Comparison of ENCODE assay signal across 26 cellular contexts in genomic region chr1:64875606-64876005, GRCh38.
DNase-seq lines count a peak whose midpoint lies in the region; ATAC-seq, FAIRE-seq and TF ChIP-seq lines count a peak whose summit lies in the region.
"Had no signal": no experiment of that assay in that cellular context is flagged by ENCODE, and none has a peak within 500 bp of the region (broad histone marks: within the 10 kb centered on the region; RNA-seq: fewer than 3 reads in every experiment).

No MANE protein-coding gene starts in this region.

- no peak overlapping the region for H3K9ac ChIP-seq in H1 (replicated peaks in 1 of 4; ENCODE audit: extremely low read depth in 1 of 4, low read depth in 3 of 4, low read length in 3 of 4)

- no peaks in the 10 kb centered on the region for H3K27me3 Mint-ChIP-seq in activated naive CD4-positive, alpha-beta T cell treated with anti-CD3 and anti-CD28 coated beads, Interleukin-2, amount 50 U/mL, for 24 hours
- no peaks in the 10 kb centered on the region for H3K27me3 Mint-ChIP-seq in naive thymus-derived CD4-positive, alpha-beta T cell
- H3K27me3 Mint-ChIP-seq: progenitor cell of endocrine pancreas had no signal

- no peak overlapping the region for H2AFZ ChIP-seq in H1 (ENCODE audit: low read length)
- H2AFZ ChIP-seq: hepatocyte had no signal

- no peak for TF ChIP-seq POLR2A in H1 (IDR thresholded peaks at IDR 0.05; ENCODE audit: control extremely low read depth in 1 of 2, low read depth in 2 of 2, low read length in 2 of 2)

- H3K36me3 Mint-ChIP-seq in activated naive CD4-positive, alpha-beta T cell treated with anti-CD3 and anti-CD28 coated beads, Interleukin-2, amount 50 U/mL, for 24 hours = peaks cover 37% of the 10 kb centered on the region
- H3K36me3 Mint-ChIP-seq in naive thymus-derived CD4-positive, alpha-beta T cell = peaks cover 31 to 58% (median 48%) of the 10 kb centered on the region in 5 donors

- no peak for FAIRE-seq in H1 (lab: Jason Lieb, UNC)
- FAIRE-seq: colon, GM12891 had no signal

- no peak for DNase-seq in activated naive CD4-positive, alpha-beta T cell treated with Interleukin-2 at 50 U/mL for 16 hours
- DNase-seq in H1 (ENCODE audit: low read depth in 1 of 2, low spot score in 2 of 2) (no peak), left lung (no peak)
- no peak for DNase-seq in naive thymus-derived CD4-positive, alpha-beta T cell
- DNase-seq: activated CD4-positive, CD25-positive, alpha-beta regulatory T cell treated with anti-CD3 and anti-CD28 coated beads, Interleukin-2, amount 50 U/mL, for 72 hours; activated naive CD4-positive, alpha-beta T cell; DMS53; H7; islet precursor cell; mammary epithelial cell; NCI-H1417 treated with DMSO at 0.1 percent for 48 hours; NCI-H2171 treated with DMSO at 0.1 percent for 48 hours; NCI-H748 treated with DMSO at 0.1 percent for 48 hours; T-helper 9 cell had no signal

- H2AK5ac ChIP-seq in H1 (ENCODE audit: low read depth, low read length) = no peak overlapping the region

- no peak overlapping the region for H4K5ac ChIP-seq in H1 (ENCODE audit: insufficient read length, low read depth, low read length)

- H3K9me3 ChIP-seq in H1 (ENCODE audit: insufficient read depth in 2 of 2, low read depth in 1 of 2, low read length in 1 of 2) = no peaks in the 10 kb centered on the region
- no peaks in the 10 kb centered on the region for H3K9me3 ChIP-seq in naive thymus-derived CD4-positive, alpha-beta T cell (ENCODE audit: control insufficient read depth in 2 of 3, low read length in 3 of 3)
- no peaks in the 10 kb centered on the region for H3K9me3 ChIP-seq in left lung
- H3K9me3 ChIP-seq: SJSA1 had no signal

- H3K4me3 Mint-ChIP-seq in activated naive CD4-positive, alpha-beta T cell treated with anti-CD3 and anti-CD28 coated beads, Interleukin-2, amount 50 U/mL, for 24 hours = peak overlapping the region; percentile 28
- H3K4me3 Mint-ChIP-seq in naive thymus-derived CD4-positive, alpha-beta T cell = peak overlapping the region in 9 of 10 donors; percentile 10 to 80 (median 48)
- H3K4me3 Mint-ChIP-seq: nephron had no signal

- H2BK5ac ChIP-seq in H1 (ENCODE audit: low read depth, low read length) = no peak overlapping the region

- H3K79me2 ChIP-seq in H1 (ENCODE audit: control insufficient read depth in 1 of 2, insufficient read depth in 2 of 2, low read length in 2 of 2) = no peaks in the 10 kb centered on the region
- H3K79me2 ChIP-seq: hepatocyte had no signal

- TF ChIP-seq EP300 in H1 (IDR thresholded peaks at IDR 0.05; ENCODE audit: borderline replicate concordance in 1 of 2, low read depth in 2 of 2, low read length in 2 of 2) = no peak

- intact Hi-C loops in naive thymus-derived CD4-positive, alpha-beta T cell (cut with micrococcal nuclease) = loop anchor here in 1 of 2 donors (2.0 to 5.0 kb wide), 2 partner anchors 45 to 547 kb away; partner anchors contain the start of genes LEPR and LEPROT
- intact Hi-C loops in left lung (cut with DNase I) = no loop called here

- no peaks in the 10 kb centered on the region for H3K27me3 ChIP-seq in H1 (replicated peaks in 1 of 4; ENCODE audit: control insufficient read depth in 3 of 4, extremely low read depth in 1 of 4, insufficient read depth in 3 of 4, low read length in 3 of 4)
- H3K27me3 ChIP-seq in naive thymus-derived CD4-positive, alpha-beta T cell (ENCODE audit: control insufficient read depth in 2 of 2, insufficient read depth in 2 of 2, low read length in 2 of 2) = no peaks in the 10 kb centered on the region
- no peaks in the 10 kb centered on the region for H3K27me3 ChIP-seq in left lung
- H3K27me3 ChIP-seq: hepatocyte, SJSA1 had no signal

- no peak for ATAC-seq in naive thymus-derived CD4-positive, alpha-beta T cell
- no peak for ATAC-seq in left lung
- no peak for ATAC-seq in GM19351 (IDR thresholded peaks at IDR 0.05; ENCODE audit: unreplicated experiment)
- no peak for ATAC-seq in HG03159 (IDR thresholded peaks at IDR 0.05; ENCODE audit: unreplicated experiment)
- no peak for ATAC-seq in GM21786 (IDR thresholded peaks at IDR 0.05; ENCODE audit: unreplicated experiment)

- H3K27ac ChIP-seq in H1 (ENCODE audit: low read depth, low read length) = no peak overlapping the region
- H3K27ac ChIP-seq in naive thymus-derived CD4-positive, alpha-beta T cell (ENCODE audit: low read depth, low read length) = no peak overlapping the region
- H3K27ac ChIP-seq in left lung = no peak overlapping the region
- H3K27ac ChIP-seq: hepatocyte, SJSA1, skin epidermis had no signal

- H4K91ac ChIP-seq in H1 (replicated peaks; ENCODE audit: insufficient read length, low read length) = peak overlapping the region; percentile 5

- no peak for TF ChIP-seq RAD21 in H1 (IDR thresholded peaks at IDR 0.05 in 1 of 2, conservative IDR thresholded peaks at IDR 0.05 in 1 of 2; ENCODE audit: low read depth in 2 of 2, low read length in 2 of 2)

- H2BK12ac ChIP-seq in H1 (ENCODE audit: low read depth, low read length) = no peak overlapping the region

- no peak overlapping the region for H2BK120ac ChIP-seq in H1 (replicated peaks; ENCODE audit: low read depth, low read length)

- no peak overlapping the region for H3K18ac ChIP-seq in H1 (ENCODE audit: extremely low read depth, low read length)

- H3K4me1 ChIP-seq in H1 (replicated peaks in 1 of 4; ENCODE audit: control insufficient read depth in 3 of 4, insufficient read depth in 4 of 4, low read length in 3 of 4) (peaks cover 0 to 3% (median 1%) of the 10 kb centered on the region in 4 experiments; a peak in 2 of 7 replicates), left lung (peaks cover 0 to 6% of the 10 kb centered on the region in 2 donors)
- H3K4me1 ChIP-seq in naive thymus-derived CD4-positive, alpha-beta T cell (ENCODE audit: control insufficient read depth in 2 of 2, insufficient read depth in 2 of 2, low read length in 2 of 2) = peaks cover 42 to 43% of the 10 kb centered on the region in 2 donors
- H3K4me1 ChIP-seq: SJSA1 had no signal

- H3K79me1 ChIP-seq in H1 (ENCODE audit: low read depth, low read length) = no peaks in the 10 kb centered on the region

- no peak overlapping the region for H4K8ac ChIP-seq in H1 (ENCODE audit: extremely low read depth, insufficient read depth, low read length)

- H3K36me3 ChIP-seq in H1 (ENCODE audit: control insufficient read depth in 2 of 4, insufficient read depth in 4 of 4, low read length in 3 of 4) (no peaks in the 10 kb centered on the region; a peak in 1 of 8 replicates), left lung (peaks cover 0 to 80% of the 10 kb centered on the region in 2 donors)
- H3K36me3 ChIP-seq in naive thymus-derived CD4-positive, alpha-beta T cell (ENCODE audit: control insufficient read depth in 2 of 3, insufficient read depth in 3 of 3, low read length in 3 of 3) = peaks cover 8 to 64% (median 17%) of the 10 kb centered on the region in 3 experiments

- H3K56ac ChIP-seq in H1 (replicated peaks; ENCODE audit: insufficient read length, low read depth, low read length) = no peak overlapping the region

- no peaks in the 10 kb centered on the region for H3K23me2 ChIP-seq in H1 (ENCODE audit: low read depth, low read length)

- no peak overlapping the region for H2BK15ac ChIP-seq in H1 (ENCODE audit: low read length)

- CTCF ChIA-PET in H1 (lab: Charles Lee; ENCODE audit: partially characterized antibody) = no interaction called here
- CTCF ChIA-PET in naive thymus-derived CD4-positive, alpha-beta T cell (lab: Charles Lee) = interaction anchor here (2.5 kb wide), 1 partner anchor 200 kb away, joined by 10 read pairs; no protein-coding TSS in a partner anchor

- H3K23ac ChIP-seq in H1 (ENCODE audit: insufficient read length) = no peak overlapping the region

- H4K20me1 ChIP-seq in H1 (replicated peaks in 1 of 2; ENCODE audit: control insufficient read depth in 1 of 2, insufficient read depth in 2 of 2, low read length in 2 of 2) = no peaks in the 10 kb centered on the region

- peaks cover 78% of the 10 kb centered on the region for H3K4me1 Mint-ChIP-seq in activated naive CD4-positive, alpha-beta T cell treated with anti-CD3 and anti-CD28 coated beads, Interleukin-2, amount 50 U/mL, for 24 hours
- H3K4me1 Mint-ChIP-seq in naive thymus-derived CD4-positive, alpha-beta T cell = peaks cover 37 to 89% (median 80%) of the 10 kb centered on the region in 7 donors
- H3K4me1 Mint-ChIP-seq: CD14-positive monocyte, nephron had no signal

- no peak overlapping the region for H3K14ac ChIP-seq in H1 (ENCODE audit: insufficient read length)

- H3K4ac ChIP-seq in H1 (replicated peaks; ENCODE audit: insufficient read length, low read depth, low read length) = no peak overlapping the region

- POLR2A ChIA-PET in H1 (lab: Charles Lee; ENCODE audit: partially characterized antibody) = no interaction called here
- POLR2A ChIA-PET in naive thymus-derived CD4-positive, alpha-beta T cell (lab: Charles Lee) = interaction anchor here (0.7 to 0.8 kb wide), 3 partner anchors 21 to 189 kb away, joined by 3 read pairs; no protein-coding TSS in a partner anchor

- H3K4me2 ChIP-seq in H1 (ENCODE audit: insufficient read depth in 1 of 2, low read depth in 2 of 2, low read length in 2 of 2) = no peak overlapping the region
- H3K4me2 ChIP-seq: hepatocyte had no signal

- H3K4me3 ChIP-seq in H1 (ENCODE audit: extremely low read depth in 1 of 4, insufficient read depth in 2 of 4, low read depth in 3 of 4, low read length in 4 of 4) (no peak overlapping the region), left lung (no peak overlapping the region)
- no peak overlapping the region for H3K4me3 ChIP-seq in naive thymus-derived CD4-positive, alpha-beta T cell (ENCODE audit: low read length)
- H3K4me3 ChIP-seq: hepatocyte, SJSA1, skin epidermis had no signal

- H3K9me3 Mint-ChIP-seq in activated naive CD4-positive, alpha-beta T cell treated with anti-CD3 and anti-CD28 coated beads, Interleukin-2, amount 50 U/mL, for 24 hours = no peaks in the 10 kb centered on the region
- peaks cover 0 to 2% (median 0%) of the 10 kb centered on the region in 11 donors for H3K9me3 Mint-ChIP-seq in naive thymus-derived CD4-positive, alpha-beta T cell
- H3K9me3 Mint-ChIP-seq: CD14-positive monocyte, nephron had no signal

- 88% methylated on average over 6 of the region's 6 CpGs; no CpG with 5 or more reads in 1 of the 2 experiments for WGBS in H1 (ENCODE audit: extremely low coverage in 1 of 2, insufficient coverage in 1 of 2, insufficient read length in 1 of 2, insufficient replicate concordance in 2 of 2, low coverage in 1 of 2, low lambda C conversion rate in 2 of 2, missing lambda C conversion rate in 1 of 2), 2 experiments

- no peak overlapping the region for H2BK20ac ChIP-seq in H1 (ENCODE audit: low read length)

- TF ChIP-seq CTCF in H1 (IDR thresholded peaks at IDR 0.05; ENCODE audit: control extremely low read depth in 1 of 3, insufficient read depth in 1 of 3, low read depth in 1 of 3, low read length in 3 of 3) (no peak), left lung (IDR thresholded peaks at IDR 0.05) (no peak)

- H3K27ac Mint-ChIP-seq in activated naive CD4-positive, alpha-beta T cell treated with anti-CD3 and anti-CD28 coated beads, Interleukin-2, amount 50 U/mL, for 24 hours = peak overlapping the region; percentile 65
- H3K27ac Mint-ChIP-seq in naive thymus-derived CD4-positive, alpha-beta T cell = peak overlapping the region; percentile 51 to 95 (median 86)
- H3K27ac Mint-ChIP-seq: progenitor cell of endocrine pancreas had no signal

TF ChIP-seq in H1, 55 proteins besides CTCF, POLR2A, EP300 and RAD21 (continues in another document):
- no peak for TF ChIP-seq CBX5 (IDR thresholded peaks at IDR 0.05; ENCODE audit: low read depth, low read length)
- no peak for TF ChIP-seq NANOG (IDR thresholded peaks at IDR 0.05; ENCODE audit: insufficient read depth, low read depth, low read length, poor library complexity, severe bottlenecking)
